In the genomic region with DNA sequence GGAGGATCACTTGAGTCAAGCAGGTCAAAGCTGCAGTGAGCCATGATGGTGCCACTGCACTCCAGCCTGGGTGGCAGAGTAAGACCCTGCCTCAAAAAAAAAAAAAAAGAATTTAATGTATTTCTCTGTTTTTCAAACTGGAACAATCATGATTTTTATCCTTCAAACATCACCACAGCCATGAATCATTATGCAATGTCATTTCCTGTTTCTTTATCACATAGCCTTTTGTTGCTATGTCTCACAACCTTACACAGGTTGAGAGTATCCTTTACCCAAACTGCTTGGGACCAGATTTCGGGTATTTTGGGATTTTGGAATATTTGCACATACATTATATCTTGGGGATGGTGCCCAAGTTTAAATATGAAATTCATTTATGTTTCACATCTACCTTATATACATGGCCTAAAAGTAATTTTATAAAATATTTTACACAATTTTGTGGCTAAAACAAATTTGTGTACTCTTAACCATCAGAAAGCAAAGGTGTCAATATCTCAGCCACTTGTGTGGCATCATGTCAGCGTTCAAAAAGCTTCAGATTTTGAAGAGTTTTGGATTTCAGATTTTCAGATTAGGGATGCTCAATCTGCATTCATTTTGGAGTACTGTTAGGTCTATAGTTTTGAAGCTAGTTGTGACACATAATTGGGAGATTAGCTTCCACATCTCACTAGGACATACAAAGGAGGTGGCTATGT, we compare ENCODE assay signal across 1 cellular context.
TF ChIP-seq lines count a peak whose summit lies in the region.

No MANE protein-coding gene starts in this region.

TF ChIP-seq in SK-N-SH, 30 proteins besides CTCF, POLR2A, EP300 and RAD21 (continued from another document):
- TF ChIP-seq TAF1 (IDR thresholded peaks at IDR 0.05; ENCODE audit: borderline replicate concordance, low read depth, low read length) (no peak), TCF12 (IDR thresholded peaks at IDR 0.05) (no peak), CHD2 (IDR thresholded peaks at IDR 0.05; ENCODE audit: low read length, partially characterized antibody) (no peak), POLR2AphosphoS5 (IDR thresholded peaks at IDR 0.05; ENCODE audit: low read depth, low read length) (no peak), RCOR1 (IDR thresholded peaks at IDR 0.05; ENCODE audit: low read length) (no peak), MXI1 (IDR thresholded peaks at IDR 0.05; ENCODE audit: low read depth, low read length) (no peak), GATA2 (CRISPR knock-in tag; IDR thresholded peaks at IDR 0.05) (no peak), MEF2A (IDR thresholded peaks at IDR 0.05; ENCODE audit: borderline replicate concordance, low read depth) (no peak), FOSL2 (IDR thresholded peaks at IDR 0.05; ENCODE audit: borderline replicate concordance, low read depth) (peak; percentile 49; the same call in 1 of the 2 replicates), JUND (IDR thresholded peaks at IDR 0.05) (peak; percentile 26; the same call in 1 of the 2 replicates)
- TF ChIP-seq, protein P1, sequence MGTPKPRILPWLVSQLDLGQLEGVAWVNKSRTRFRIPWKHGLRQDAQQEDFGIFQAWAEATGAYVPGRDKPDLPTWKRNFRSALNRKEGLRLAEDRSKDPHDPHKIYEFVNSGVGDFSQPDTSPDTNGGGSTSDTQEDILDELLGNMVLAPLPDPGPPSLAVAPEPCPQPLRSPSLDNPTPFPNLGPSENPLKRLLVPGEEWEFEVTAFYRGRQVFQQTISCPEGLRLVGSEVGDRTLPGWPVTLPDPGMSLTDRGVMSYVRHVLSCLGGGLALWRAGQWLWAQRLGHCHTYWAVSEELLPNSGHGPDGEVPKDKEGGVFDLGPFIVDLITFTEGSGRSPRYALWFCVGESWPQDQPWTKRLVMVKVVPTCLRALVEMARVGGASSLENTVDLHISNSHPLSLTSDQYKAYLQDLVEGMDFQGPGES (IDR thresholded peaks at IDR 0.05; ENCODE audit: low read depth, low read length) = no peak
